Comparison of ENCODE assay signal across 15 cellular contexts in genomic region chr22:25903294-25903693, GRCh38.
DNase-seq lines count a peak whose midpoint lies in the region; TF ChIP-seq lines count a peak whose summit lies in the region.
"Had no signal": no experiment of that assay in that cellular context is flagged by ENCODE, and none has a peak within 500 bp of the region (broad histone marks: within the 10 kb centered on the region; RNA-seq: fewer than 3 reads in every experiment).

No MANE protein-coding gene starts in this region.

- no peaks in the 10 kb centered on the region for H3K4me1 Mint-ChIP-seq in activated CD4-positive, alpha-beta T cell treated with anti-CD3 and anti-CD28 coated beads, Interleukin-2, amount 10 ng/mL, durations not matched to agents 24 days and 14 days
- no peaks in the 10 kb centered on the region for H3K4me1 Mint-ChIP-seq in activated naive CD8-positive, alpha-beta T cell treated with anti-CD3 and anti-CD28 coated beads for 36 hours
- no peaks in the 10 kb centered on the region for H3K4me1 Mint-ChIP-seq in neural progenitor cell

- H3K27ac ChIP-seq in neural progenitor cell = no peak overlapping the region
- H3K27ac ChIP-seq: esophagus squamous epithelium, transverse colon had no signal

- H3K36me3 Mint-ChIP-seq in activated CD4-positive, alpha-beta T cell treated with anti-CD3 and anti-CD28 coated beads, Interleukin-2, amount 10 ng/mL, durations not matched to agents 24 days and 14 days (ENCODE audit: low read depth) = no peaks in the 10 kb centered on the region
- no peaks in the 10 kb centered on the region for H3K36me3 Mint-ChIP-seq in activated naive CD8-positive, alpha-beta T cell treated with anti-CD3 and anti-CD28 coated beads for 36 hours
- no peaks in the 10 kb centered on the region for H3K36me3 Mint-ChIP-seq in neural progenitor cell

- H3F3A ChIP-seq in neural progenitor cell (ENCODE audit: low read depth) = no peaks in the 10 kb centered on the region

- no peak overlapping the region for H3K4me2 ChIP-seq in neural progenitor cell

- no peak overlapping the region for H3K27ac Mint-ChIP-seq in activated CD4-positive, alpha-beta T cell treated with anti-CD3 and anti-CD28 coated beads, Interleukin-2, amount 10 ng/mL, durations not matched to agents 24 days and 14 days
- H3K27ac Mint-ChIP-seq in activated naive CD8-positive, alpha-beta T cell treated with anti-CD3 and anti-CD28 coated beads for 36 hours = no peak overlapping the region
- H3K27ac Mint-ChIP-seq in neural progenitor cell = no peak overlapping the region

- H3K9me3 ChIP-seq in neural progenitor cell (ENCODE audit: low read depth) (no peaks in the 10 kb centered on the region), MG63 (no peaks in the 10 kb centered on the region)
- H3K9me3 ChIP-seq: esophagus squamous epithelium, transverse colon had no signal

- peak; percentile 21 for TF ChIP-seq CTCF in HFF-Myc (IDR thresholded peaks at IDR 0.05; ENCODE audit: low read depth, low read length, missing control alignments)
- peak; percentile 78 for TF ChIP-seq CTCF in neural progenitor cell (IDR thresholded peaks at IDR 0.05)

- intact Hi-C loops in activated CD4-positive, alpha-beta T cell treated with anti-CD3 and anti-CD28 coated beads, Interleukin-2, amount 10 ng/mL, durations not matched to agents 24 days and 14 days (cut with micrococcal nuclease) = no loop called here

- no peaks in the 10 kb centered on the region for H3K79me2 ChIP-seq in neural progenitor cell (ENCODE audit: low read depth)

- no peaks in the 10 kb centered on the region for H3K27me3 Mint-ChIP-seq in activated CD4-positive, alpha-beta T cell treated with anti-CD3 and anti-CD28 coated beads, Interleukin-2, amount 10 ng/mL, durations not matched to agents 24 days and 14 days
- H3K27me3 Mint-ChIP-seq in activated naive CD8-positive, alpha-beta T cell treated with anti-CD3 and anti-CD28 coated beads for 36 hours = peaks cover 33% of the 10 kb centered on the region
- no peaks in the 10 kb centered on the region for H3K27me3 Mint-ChIP-seq in neural progenitor cell (ENCODE audit: insufficient read depth, low read depth)

- no peaks in the 10 kb centered on the region for H3K9me3 Mint-ChIP-seq in activated CD4-positive, alpha-beta T cell treated with anti-CD3 and anti-CD28 coated beads, Interleukin-2, amount 10 ng/mL, durations not matched to agents 24 days and 14 days
- peaks cover 1% of the 10 kb centered on the region for H3K9me3 Mint-ChIP-seq in activated naive CD8-positive, alpha-beta T cell treated with anti-CD3 and anti-CD28 coated beads for 36 hours
- H3K9me3 Mint-ChIP-seq in neural progenitor cell = peaks cover 12% of the 10 kb centered on the region

- H2AFZ ChIP-seq in neural progenitor cell (replicated peaks) = no peak overlapping the region

- no peak overlapping the region for H3K9ac ChIP-seq in neural progenitor cell

- H3K4me1 ChIP-seq in neural progenitor cell = no peaks in the 10 kb centered on the region
- H3K4me1 ChIP-seq: esophagus squamous epithelium, transverse colon had no signal

- DNase-seq in activated CD4-positive, alpha-beta T cell treated with anti-CD3 and anti-CD28 coated beads for 48 hours = peak; percentile 27
- DNase-seq in activated CD4-positive, alpha-beta T cell treated with anti-CD3 and anti-CD28 coated beads, Interleukin-2, amount 10 ng/mL, durations not matched to agents 24 days and 14 days = no peak
- DNase-seq in HFF-Myc (ENCODE audit: extremely low read depth, low read depth) (no peak), neural progenitor cell (ENCODE audit: low spot score) (peak; percentile 66), NCI-H524 (lab: John Stamatoyannopoulos, UW) (no peak), SKM-1 (lab: John Stamatoyannopoulos, UW; ENCODE audit: unreplicated experiment) (no peak), MG63 (no peak)
- DNase-seq in activated naive CD8-positive, alpha-beta T cell treated with anti-CD3 and anti-CD28 coated beads for 36 hours = peak; percentile 5
- DNase-seq: activated CD4-positive, alpha-beta T cell treated with anti-CD3 and anti-CD28 coated beads for 4 hours; activated naive CD4-positive, alpha-beta T cell treated with anti-CD3 and anti-CD28 coated beads, Interleukin-2, amount 50 U/mL, for 16 hours; cerebellar nuclear complex; esophagus squamous epithelium; IMR-90; SIG-M5; transverse colon had no signal

- no peaks in the 10 kb centered on the region for H3K27me3 ChIP-seq in neural progenitor cell
- peaks cover 2% of the 10 kb centered on the region for H3K27me3 ChIP-seq in MG63

- H4K20me1 ChIP-seq in neural progenitor cell (ENCODE audit: low read depth) = no peaks in the 10 kb centered on the region

- H3K36me3 ChIP-seq in neural progenitor cell = no peaks in the 10 kb centered on the region
- H3K36me3 ChIP-seq in MG63 = no peaks in the 10 kb centered on the region
- H3K36me3 ChIP-seq: esophagus squamous epithelium, transverse colon had no signal

- no peak overlapping the region for H3K4me3 ChIP-seq in HFF-Myc (replicated peaks; ENCODE audit: low read depth, low read length)
- H3K4me3 ChIP-seq in neural progenitor cell = no peak overlapping the region
- H3K4me3 ChIP-seq in MG63 = no peak overlapping the region
- H3K4me3 ChIP-seq: esophagus squamous epithelium, transverse colon had no signal

- H3K4me3 Mint-ChIP-seq in activated CD4-positive, alpha-beta T cell treated with anti-CD3 and anti-CD28 coated beads, Interleukin-2, amount 10 ng/mL, durations not matched to agents 24 days and 14 days = no peak overlapping the region
- no peak overlapping the region for H3K4me3 Mint-ChIP-seq in activated naive CD8-positive, alpha-beta T cell treated with anti-CD3 and anti-CD28 coated beads for 36 hours
- no peak overlapping the region for H3K4me3 Mint-ChIP-seq in neural progenitor cell

Comparison
In these comparisons a context has a peak if more than half of its experiments do, and no peak if none do; other contexts are left out.
1. DNase-seq: peak in activated CD4-positive, alpha-beta T cell treated with anti-CD3 and anti-CD28 coated beads for 48 hours (single experiment), activated naive CD8-positive, alpha-beta T cell treated with anti-CD3 and anti-CD28 coated beads for 36 hours (single experiment) and neural progenitor cell (single experiment); none in activated CD4-positive, alpha-beta T cell treated with anti-CD3 and anti-CD28 coated beads, Interleukin-2, amount 10 ng/mL, durations not matched to agents 24 days and 14 days (single experiment), HFF-Myc (single experiment), NCI-H524 (0 of 2), SKM-1 (single experiment) and MG63 (single experiment).